Comparison of ENCODE assay signal across 8 cellular contexts in the genomic region with DNA sequence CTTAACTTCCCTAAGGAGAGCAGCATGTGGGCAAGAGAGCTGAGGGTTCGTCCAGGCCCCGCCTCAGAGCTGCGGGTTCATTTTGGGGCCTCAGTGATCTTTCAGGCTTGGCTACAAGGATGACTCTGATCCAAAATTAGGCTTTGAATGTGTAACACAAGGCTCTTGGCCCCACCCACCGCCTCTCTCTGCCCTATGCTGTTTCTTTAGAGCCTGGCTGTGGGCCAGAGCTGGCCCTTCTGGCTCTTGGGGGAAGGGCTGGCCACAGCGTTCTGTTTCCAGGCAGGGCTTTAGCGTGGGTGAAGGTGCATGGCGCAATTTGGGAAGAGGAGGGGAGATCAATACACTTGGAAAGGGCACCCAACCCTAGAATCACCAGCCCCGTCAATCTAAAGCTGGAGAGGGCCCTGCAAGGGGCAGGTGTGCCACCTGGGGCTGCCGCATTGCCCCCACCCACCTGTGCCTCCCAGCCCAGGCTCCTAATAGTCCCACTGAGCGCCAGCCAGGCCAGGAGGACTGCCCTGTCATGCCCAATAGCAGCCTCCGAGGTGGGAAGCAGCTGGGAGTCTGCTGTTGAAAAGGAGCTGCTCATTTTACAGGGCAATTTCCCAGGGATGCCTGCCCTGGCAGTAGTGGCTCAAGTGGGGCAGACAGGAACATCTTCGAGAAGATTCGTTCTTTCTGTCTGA.
A peak's percentile ranks its signal among the peaks of the same experiment; 100 is the strongest.
DNase-seq lines count a peak whose midpoint lies in the region; ATAC-seq and TF ChIP-seq lines count a peak whose summit lies in the region.

No MANE protein-coding gene starts in this region.

- intact Hi-C loops in colonic mucosa (cut with DNase I) = loop anchor here (5.0 kb wide), 1 partner anchor 86 kb away; a partner anchor contains a TSS
- intact Hi-C loops in upper lobe of right lung (cut with DNase I) = no loop called here

- H3K4me3 ChIP-seq in colonic mucosa = no peak overlapping the region
- peak overlapping the region; percentile 7 for H3K4me3 ChIP-seq in upper lobe of right lung

- H3K9ac ChIP-seq in colonic mucosa (ENCODE audit: low read depth in 2 of 2, low read length in 2 of 2) = peak overlapping the region; percentile 4 to 87

- ATAC-seq in upper lobe of right lung (peak; percentile 89), HG02678 (IDR thresholded peaks at IDR 0.05; ENCODE audit: unreplicated experiment) (no peak)

- H3K27ac ChIP-seq in colonic mucosa = peak overlapping the region; percentile 93
- peak overlapping the region; percentile 74 for H3K27ac ChIP-seq in upper lobe of right lung

- DNase-seq in HT-29 (ENCODE audit: low spot score) = peak; percentile 90
- DNase-seq in NCI-H82 treated with DMSO at 0.1 percent for 48 hours (lab: John Stamatoyannopoulos, UW; ENCODE audit: unreplicated experiment) = peak; percentile 73
- peak; percentile 91 for DNase-seq in colonic mucosa
- DNase-seq in medulla oblongata (ENCODE audit: extremely low spot score) = peak; percentile 86
- DNase-seq in upper lobe of right lung = peak; percentile 92
- no peak for DNase-seq in immature natural killer cell
- no peak for DNase-seq in RKO (ENCODE audit: low spot score)

- peaks cover 15 to 17% of the 10 kb centered on the region in 2 donors for H3K4me1 Mint-ChIP-seq in immature natural killer cell

- no peaks in the 10 kb centered on the region for H3K9me3 Mint-ChIP-seq in immature natural killer cell

- no peaks in the 10 kb centered on the region for H3K36me3 Mint-ChIP-seq in immature natural killer cell

- H3K4me3 Mint-ChIP-seq in immature natural killer cell = no peak overlapping the region

- no peak for TF ChIP-seq CTCF in colonic mucosa (IDR thresholded peaks at IDR 0.05)
- TF ChIP-seq CTCF in upper lobe of right lung (IDR thresholded peaks at IDR 0.05) = no peak

- H3K27me3 ChIP-seq in colonic mucosa = no peaks in the 10 kb centered on the region
- no peaks in the 10 kb centered on the region for H3K27me3 ChIP-seq in upper lobe of right lung

- H3K27ac Mint-ChIP-seq in immature natural killer cell = no peak overlapping the region

- H3K36me3 ChIP-seq in colonic mucosa (no peaks in the 10 kb centered on the region), upper lobe of right lung (no peaks in the 10 kb centered on the region)

- peaks cover 24% of the 10 kb centered on the region for H3K4me1 ChIP-seq in colonic mucosa
- peaks cover 34% of the 10 kb centered on the region for H3K4me1 ChIP-seq in upper lobe of right lung

- H3K27me3 Mint-ChIP-seq in immature natural killer cell (ENCODE audit: low read depth in 3 of 3) = peaks cover 0 to 6% (median 4%) of the 10 kb centered on the region in 3 donors

- H3K9me3 ChIP-seq in colonic mucosa = no peaks in the 10 kb centered on the region
- no peaks in the 10 kb centered on the region for H3K9me3 ChIP-seq in upper lobe of right lung

Comparison
In these comparisons a context has a peak if more than half of its experiments do, and no peak if none do; other contexts are left out.
1. DNase-seq: peak in HT-29 (single experiment), NCI-H82 treated with DMSO at 0.1 percent for 48 hours (single experiment), colonic mucosa (single experiment), medulla oblongata (single experiment) and upper lobe of right lung (single experiment); none in immature natural killer cell (0 of 3) and RKO (single experiment).